ENCODE assay signal across 17 cellular contexts in genomic region chr2:162071016-162071415, GRCh38. TPM values are rescaled to one million over a fixed set of nuclear protein-coding genes. Genes with fewer than 3 reads are reported as not detected.
DNase-seq lines count a peak whose midpoint lies in the region; ATAC-seq, FAIRE-seq and TF ChIP-seq lines count a peak whose summit lies in the region.
"Had no signal": no experiment of that assay in that cellular context is flagged by ENCODE, and none has a peak within 500 bp of the region (broad histone marks: within the 10 kb centered on the region; RNA-seq: fewer than 3 reads in every experiment).

No MANE protein-coding gene starts in this region.

- no peak for DNase-seq in activated CD8-positive, alpha-beta memory T cell treated with anti-CD3 and anti-CD28 coated beads, Interleukin-2, amount 10 ng/mL, durations not matched to agents 7 days and 5 days
- no peak for DNase-seq in activated CD8-positive, alpha-beta memory T cell treated with anti-CD3 and anti-CD28 coated beads for 24 hours
- DNase-seq in GM23248 (no peak), astrocyte (ENCODE audit: low read depth) (no peak), non-pigmented ciliary epithelial cell (ENCODE audit: low read depth) (peak; percentile 27), SHP77 (lab: John Stamatoyannopoulos, UW) (no peak)
- DNase-seq: ACHN; activated CD4-positive, alpha-beta T cell treated with anti-CD3 and anti-CD28 coated beads for 36 hours; head of caudate nucleus; naive thymus-derived CD8-positive, alpha-beta T cell; NCI-H187; NCI-H69 had no signal

- peaks cover 60% of the 10 kb centered on the region for H3K4me1 ChIP-seq in GM23248 (ENCODE audit: insufficient read depth)
- H3K4me1 ChIP-seq in astrocyte (ENCODE audit: insufficient read depth, low read length) = peaks cover 22% of the 10 kb centered on the region

- H3K4me3 Mint-ChIP-seq in activated CD8-positive, alpha-beta memory T cell treated with anti-CD3 and anti-CD28 coated beads, Interleukin-2, amount 10 ng/mL, durations not matched to agents 7 days and 5 days = peak overlapping the region; percentile 61
- no peak overlapping the region for H3K4me3 Mint-ChIP-seq in astrocyte (ENCODE audit: unreplicated experiment)

- H3K27ac ChIP-seq in GM23248 (no peak overlapping the region), astrocyte (ENCODE audit: low read depth, low read length) (no peak overlapping the region)
- H3K27ac ChIP-seq: KMS-11 had no signal

- H2AFZ ChIP-seq in GM23248 (no peak overlapping the region), astrocyte (ENCODE audit: low read depth, low read length) (peak overlapping the region; percentile 57)

- in situ Hi-C loops in GM23248 (cut with MboI) = no loop called here

- H3K9me2 ChIP-seq in GM23248 (ENCODE audit: insufficient read depth) = no peaks in the 10 kb centered on the region

- peak overlapping the region; percentile 89 for H3K4me2 ChIP-seq in GM23248 (ENCODE audit: unreplicated experiment)
- H3K4me2 ChIP-seq in astrocyte (ENCODE audit: low read length) = no peak overlapping the region
- H3K4me2 ChIP-seq: KMS-11 had no signal

- no peak for FAIRE-seq in astrocyte (lab: Jason Lieb, UNC)

- ATAC-seq in activated CD8-positive, alpha-beta memory T cell treated with anti-CD3 and anti-CD28 coated beads, Interleukin-2, amount 10 ng/mL, durations not matched to agents 7 days and 5 days = no peak
- no peak for ATAC-seq in GM19035 (IDR thresholded peaks at IDR 0.05; ENCODE audit: unreplicated experiment)
- ATAC-seq in GM18505 (IDR thresholded peaks at IDR 0.05; ENCODE audit: unreplicated experiment) = no peak
- ATAC-seq: activated CD4-positive, alpha-beta T cell treated with anti-CD3 and anti-CD28 coated beads for 36 hours; naive thymus-derived CD8-positive, alpha-beta T cell; Panc1 had no signal

- H3K4me3 ChIP-seq in GM23248 = no peak overlapping the region
- H3K4me3 ChIP-seq in astrocyte (ENCODE audit: insufficient read depth, low read depth, low read length) = no peak overlapping the region
- H3K4me3 ChIP-seq: HAP-1 had no signal

- H3K4me1 Mint-ChIP-seq in activated CD8-positive, alpha-beta memory T cell treated with anti-CD3 and anti-CD28 coated beads, Interleukin-2, amount 10 ng/mL, durations not matched to agents 7 days and 5 days = peaks cover 60% of the 10 kb centered on the region
- H3K4me1 Mint-ChIP-seq in astrocyte (ENCODE audit: low read depth, unreplicated experiment) = peaks cover 48% of the 10 kb centered on the region

- no peak for TF ChIP-seq POLR2A in GM18505 (IDR thresholded peaks at IDR 0.05; ENCODE audit: borderline replicate concordance, extremely low read depth, insufficient read depth, insufficient read length)

- TF ChIP-seq CTCF in astrocyte (IDR thresholded peaks at IDR 0.05; ENCODE audit: insufficient read depth, low read depth, low read length) = no peak

- peaks cover 38% of the 10 kb centered on the region for H3F3A ChIP-seq in GM23248 (ENCODE audit: insufficient read depth)

- H3K36me3 ChIP-seq in GM23248 (ENCODE audit: low read depth) (no peaks in the 10 kb centered on the region), astrocyte (ENCODE audit: insufficient read depth, low read length) (no peaks in the 10 kb centered on the region)
- H3K36me3 ChIP-seq: HAP-1 had no signal

- no peaks in the 10 kb centered on the region; the same call in 1 of the 2 replicates for H3K79me2 ChIP-seq in GM23248 (ENCODE audit: insufficient read depth)
- H3K79me2 ChIP-seq in astrocyte (ENCODE audit: insufficient read depth, low read length) = no peaks in the 10 kb centered on the region

- WGBS in GM23248 (ENCODE audit: low coverage in 1 of 2, low lambda C conversion rate in 2 of 2, missing lambda C conversion rate in 2 of 2), 2 experiments = 85 to 90% methylated on average over 2 of the region's 2 CpGs

- no peak overlapping the region for H3K9ac ChIP-seq in GM23248
- no peak overlapping the region for H3K9ac ChIP-seq in astrocyte (ENCODE audit: low read length)
- H3K9ac ChIP-seq: KMS-11 had no signal

- CTCF ChIA-PET in activated CD8-positive, alpha-beta memory T cell treated with anti-CD3 and anti-CD28 coated beads, Interleukin-2, amount 10 ng/mL, durations not matched to agents 7 days and 5 days (lab: Charles Lee) = interaction anchor here (1.0 to 1.7 kb wide), 3 partner anchors 14 to 228 kb away, joined by 3 to 4 read pairs (median 3); no protein-coding TSS in a partner anchor

- no peaks in the 10 kb centered on the region for H3K27me3 Mint-ChIP-seq in activated CD8-positive, alpha-beta memory T cell treated with anti-CD3 and anti-CD28 coated beads, Interleukin-2, amount 10 ng/mL, durations not matched to agents 7 days and 5 days
- H3K27me3 Mint-ChIP-seq in astrocyte (ENCODE audit: low read depth, unreplicated experiment) = peaks cover 2% of the 10 kb centered on the region

- H3K27ac Mint-ChIP-seq in activated CD8-positive, alpha-beta memory T cell treated with anti-CD3 and anti-CD28 coated beads, Interleukin-2, amount 10 ng/mL, durations not matched to agents 7 days and 5 days = peak overlapping the region; percentile 63
- H3K27ac Mint-ChIP-seq in astrocyte (ENCODE audit: unreplicated experiment) = peak overlapping the region; percentile 2
- H3K27ac Mint-ChIP-seq: activated CD4-positive, alpha-beta T cell treated with anti-CD3 and anti-CD28 coated beads for 36 hours had no signal

- H4K20me1 ChIP-seq in GM23248 (ENCODE audit: insufficient read depth) (no peaks in the 10 kb centered on the region), astrocyte (ENCODE audit: insufficient read depth, low read length) (no peaks in the 10 kb centered on the region)

- no peaks in the 10 kb centered on the region for H3K27me3 ChIP-seq in GM23248 (replicated peaks; ENCODE audit: insufficient read depth)
- no peaks in the 10 kb centered on the region for H3K27me3 ChIP-seq in astrocyte (ENCODE audit: insufficient read depth, low read length)

- H3K9me3 ChIP-seq in GM23248 (ENCODE audit: low read depth) = no peaks in the 10 kb centered on the region
- H3K9me3 ChIP-seq in astrocyte (ENCODE audit: insufficient read depth, low read depth, low read length) = no peaks in the 10 kb centered on the region
- H3K9me3 ChIP-seq: HAP-1 had no signal

- no peaks in the 10 kb centered on the region for H3K9me3 Mint-ChIP-seq in activated CD8-positive, alpha-beta memory T cell treated with anti-CD3 and anti-CD28 coated beads, Interleukin-2, amount 10 ng/mL, durations not matched to agents 7 days and 5 days (ENCODE audit: low read depth)
- no peaks in the 10 kb centered on the region for H3K9me3 Mint-ChIP-seq in astrocyte (ENCODE audit: unreplicated experiment)
- H3K9me3 Mint-ChIP-seq: naive thymus-derived CD8-positive, alpha-beta T cell had no signal

- peaks cover 70% of the 10 kb centered on the region for H3K36me3 Mint-ChIP-seq in activated CD8-positive, alpha-beta memory T cell treated with anti-CD3 and anti-CD28 coated beads, Interleukin-2, amount 10 ng/mL, durations not matched to agents 7 days and 5 days
- H3K36me3 Mint-ChIP-seq in astrocyte (ENCODE audit: low read depth, unreplicated experiment) = no peaks in the 10 kb centered on the region

RNA-seq across cellular contexts. Expression of gene DPP4, which starts 3.0 kb away (rescaled TPM):
- 100 to 1,000 TPM; 106 to 115 TPM for total RNA-seq in activated CD8-positive, alpha-beta memory T cell treated with anti-CD3 and anti-CD28 coated beads, Interleukin-2, amount 10 ng/mL, durations not matched to agents 7 days and 5 days
- total RNA-seq in GM23248 (2014; rRNA removed; shearing (Covaris generic)) = 33.5 and 39.9 TPM in 2 replicates
- polyA plus RNA-seq in GM23248 (2016; fragmentation: Nextera tagmentation; extraction: Ambion mirVana) = 30.1 and 31.6 TPM in 2 replicates
- total RNA-seq in astrocyte = 5.3 and 6.7 TPM in 2 replicates
